In genomic region chr18:250685-251084, GRCh38 we compare ENCODE assay signal across 20 cellular contexts. TPM values are rescaled to one million over a fixed set of nuclear protein-coding genes. Genes with fewer than 3 reads are reported as not detected.
DNase-seq lines count a peak whose midpoint lies in the region; ATAC-seq, FAIRE-seq and TF ChIP-seq lines count a peak whose summit lies in the region.
"Had no signal": no experiment of that assay in that cellular context is flagged by ENCODE, and none has a peak within 500 bp of the region (broad histone marks: within the 10 kb centered on the region; RNA-seq: fewer than 3 reads in every experiment).

No MANE protein-coding gene starts in this region.

- CTCF ChIA-PET in A549 (lab: Yijun Ruan, JAX): interaction anchor here (1.7 kb wide), 1 partner anchor 13 kb away, joined by 6 read pairs; no protein-coding TSS in a partner anchor

- H3K4me1 ChIP-seq in A549: peaks cover 8% of the 10 kb centered on the region; the same call in 2 of the 3 replicates
- H3K4me1 ChIP-seq: left ventricle myocardium inferior, vagina had no signal

- no peak for TF ChIP-seq EP300 in A549 (IDR thresholded peaks at IDR 0.05)

- H3K27ac ChIP-seq in A549: no peak overlapping the region
- H3K27ac ChIP-seq: left ventricle myocardium inferior, vagina had no signal

- WGBS in A549 (ENCODE audit: missing lambda C conversion rate): 52% methylated on average over 2 of the region's 2 CpGs

- TF ChIP-seq CTCF in A549 (IDR thresholded peaks at IDR 0.05) (no peak), fibroblast of mammary gland (conservative IDR thresholded peaks at IDR 0.05; ENCODE audit: control insufficient read depth, insufficient read depth, low read depth, low read length) (no peak)

- H3K4me3 ChIP-seq in A549 (no peak overlapping the region), fibroblast of mammary gland (ENCODE audit: control insufficient read depth, low read depth, low read length) (no peak overlapping the region)
- H3K4me3 ChIP-seq: left ventricle myocardium inferior, vagina had no signal

- TF ChIP-seq RAD21 in A549 (conservative IDR thresholded peaks at IDR 0.05 in 1 of 2, IDR thresholded peaks at IDR 0.05 in 1 of 2): no peak

- no peak for TF ChIP-seq POLR2A in A549 (IDR thresholded peaks at IDR 0.05; ENCODE audit: low read length)
- TF ChIP-seq POLR2A in H54 (IDR thresholded peaks at IDR 0.05; ENCODE audit: low read depth, low read length): no peak

- no peak overlapping the region for H3K4me2 ChIP-seq in A549

- no peak for FAIRE-seq in A549 (lab: Jason Lieb, UNC)
- FAIRE-seq in H54 (lab: Jason Lieb, UNC): peak; percentile 67
- FAIRE-seq: GM12892 had no signal

- H3K9me3 ChIP-seq in A549: no peaks in the 10 kb centered on the region
- H3K9me3 ChIP-seq: left ventricle myocardium inferior, vagina had no signal

- no peak for ATAC-seq in A549
- ATAC-seq in GM21723 (IDR thresholded peaks at IDR 0.05; ENCODE audit: unreplicated experiment): no peak
- ATAC-seq: activated T-helper 17 cell treated with anti-CD3 and anti-CD28 coated beads, Interleukin-2, amount 50 U/mL, for 72 hours had no signal

- POLR2A ChIA-PET in A549 (lab: Yijun Ruan, JAX): no interaction called here

- DNase-seq in A549 (ENCODE audit: low read depth in 1 of 2, low spot score in 1 of 2) (no peak), H54 (ENCODE audit: insufficient read length, low spot score) (no peak), RKO (ENCODE audit: low spot score) (peak; percentile 19), fibroblast of mammary gland (ENCODE audit: low read depth) (peak; percentile 54), NCI-H187 treated with DMSO at 0.1 percent for 48 hours (lab: John Stamatoyannopoulos, UW) (no peak), HT-29 (ENCODE audit: low spot score) (no peak), NCI-H2227 (lab: John Stamatoyannopoulos, UW; ENCODE audit: unreplicated experiment) (no peak)
- DNase-seq: activated CD4-positive, alpha-beta T cell treated with anti-CD3 and anti-CD28 coated beads for 1 hour; amniotic stem cell; cerebellar nuclear complex; endodermal cell; KG1; left ventricle myocardium inferior; NCI-H2227 treated with DMSO at 0.1 percent for 48 hours; SHP77 treated with DMSO at 0.1 percent for 48 hours; stimulated activated CD4-positive, alpha-beta T cell treated with anti-CD3 and anti-CD28 coated beads, Interleukin-2, amount 100 ng/mL, for 48 hours had no signal

TF ChIP-seq in A549, 52 proteins besides CTCF, POLR2A, EP300 and RAD21:
- TF ChIP-seq FOSL2 (IDR thresholded peaks at IDR 0.05): no peak
- peak; percentile 39 for TF ChIP-seq FOSL2 (CRISPR knock-in tag; IDR thresholded peaks at IDR 0.05)
- no peak for TF ChIP-seq REST (IDR thresholded peaks at IDR 0.05)

RNA-seq across cellular contexts. Expression of gene THOC1, which starts 17.2 kb away (rescaled TPM):
- 38.6 and 62.6 TPM in 2 replicates for polyA plus RNA-seq in A549 (2011; rRNA removed)
- polyA plus RNA-seq in A549 (2012; cell fraction: cytosol; rRNA removed): 7.9 and 9.3 TPM in 2 replicates
- polyA plus RNA-seq in A549 (2012; cell fraction: nucleus; rRNA removed): 8.2 and 12.4 TPM in 2 replicates
- 31.2 to 32.0 TPM (median 31.4 TPM) in 3 replicates for polyA plus RNA-seq in A549 (2017; fragmentation: RNase III; extraction: RNeasy Plus Mini Kit Qiagen cat#74134 plus additional on column Dnase treatment)
- polyA minus RNA-seq in A549 (2011; rRNA and poly(A)+ RNA removed): 12.9 and 17.4 TPM in 2 replicates
- total RNA-seq in HT-29 (2014; rRNA removed; shearing (Covaris generic)): 30.2 and 40.6 TPM in 2 replicates

Comparison
In these comparisons a context has a peak if more than half of its experiments do, and no peak if none do; other contexts are left out.
1. DNase-seq: peak in RKO (single experiment) and fibroblast of mammary gland (single experiment); none in A549 (0 of 2), H54 (single experiment), NCI-H187 treated with DMSO at 0.1 percent for 48 hours (single experiment), HT-29 (single experiment) and NCI-H2227 (single experiment).